Comparison of ENCODE assay signal across 9 cellular contexts in the genomic region with DNA sequence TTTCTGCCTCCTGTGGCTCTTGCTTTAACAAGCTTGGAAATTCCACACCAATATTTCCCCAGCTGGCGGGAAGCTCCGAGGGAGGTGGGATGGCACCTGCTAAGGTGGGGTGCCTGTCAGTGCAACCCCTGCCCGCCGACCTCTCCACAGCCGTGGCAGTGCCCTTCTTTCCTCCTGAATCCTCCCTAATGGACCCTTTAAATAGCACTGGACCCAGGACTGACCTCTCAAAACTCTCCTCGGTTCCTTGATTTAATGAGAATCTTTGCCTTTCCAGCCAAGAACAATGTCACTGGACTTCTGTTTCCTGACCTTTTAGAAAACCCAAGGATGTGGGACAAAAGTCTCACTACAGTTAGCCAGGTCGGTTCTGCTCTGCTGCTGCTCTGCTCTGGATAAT.
"Had no signal": no experiment of that assay in that cellular context is flagged by ENCODE, and none has a peak within 500 bp of the region (broad histone marks: within the 10 kb centered on the region; RNA-seq: fewer than 3 reads in every experiment).

No MANE protein-coding gene starts in this region.

- H2AFZ ChIP-seq: GM23248 had no signal

- H3K9ac ChIP-seq: GM23248 had no signal

- H3K9me3 ChIP-seq: HAP-1 had no signal

- FAIRE-seq: H1 had no signal

- H3K4me3 ChIP-seq: GM23248, HAP-1 had no signal

- H3K4me1 ChIP-seq: HAP-1 had no signal

- H3K36me3 ChIP-seq: HAP-1 had no signal

- ATAC-seq: HCT116 had no signal

- DNase-seq: GM23248, H7, HFFc6, IMR-90, KBM-7 had no signal

- H3K27ac ChIP-seq: GM23248, HL-60 had no signal
